10 cellular contexts compared by ENCODE assay signal in genomic region chr6:33781105-33781975, GRCh38. TPM values are rescaled to one million over a fixed set of nuclear protein-coding genes. Genes with fewer than 3 reads are reported as not detected.
A peak's percentile ranks its signal among the peaks of the same experiment; 100 is the strongest.
DNase-seq lines count a peak whose midpoint lies in the region; ATAC-seq and TF ChIP-seq lines count a peak whose summit lies in the region.
"Had no signal": no experiment of that assay in that cellular context is flagged by ENCODE, and none has a peak within 500 bp of the region (broad histone marks: within the 10 kb centered on the region; RNA-seq: fewer than 3 reads in every experiment).

No MANE protein-coding gene starts in this region.

- no peak overlapping the region for H3K23ac ChIP-seq in mesenchymal stem cell (ENCODE audit: low read length in 2 of 2)

- H3K27ac Mint-ChIP-seq in CD4-positive, alpha-beta memory T cell: peak overlapping the region in 4 of 7 donors; percentile 24 to 42 (median 26)

- peak overlapping the region; percentile 55 for H2AK5ac ChIP-seq in mesenchymal stem cell (ENCODE audit: low read length, severe bottlenecking)

- no peak overlapping the region for H2BK120ac ChIP-seq in mesenchymal stem cell (ENCODE audit: low read depth, low read length)

- H3K9me3 Mint-ChIP-seq in CD4-positive, alpha-beta memory T cell: no peaks in the 10 kb centered on the region

- peaks cover 74 to 88% of the 10 kb centered on the region in 2 donors for H3K36me3 Mint-ChIP-seq in CD4-positive, alpha-beta memory T cell

- H3K9me2 ChIP-seq in hepatocyte (replicated peaks; ENCODE audit: insufficient read depth): no peaks in the 10 kb centered on the region

- no peaks in the 10 kb centered on the region for H3K9me3 ChIP-seq in CD4-positive, alpha-beta memory T cell (ENCODE audit: control insufficient read depth in 1 of 2, low read length in 2 of 2)
- H3K9me3 ChIP-seq in mesenchymal stem cell (ENCODE audit: control insufficient read depth, low read length) (no peaks in the 10 kb centered on the region), hepatocyte (ENCODE audit: low read depth) (no peaks in the 10 kb centered on the region)

- H2BK12ac ChIP-seq in mesenchymal stem cell (ENCODE audit: low read length in 2 of 2): peak overlapping the region in 1 of 2 experiments; percentile 61

- peaks cover 95% of the 10 kb centered on the region for H3K36me3 ChIP-seq in CD4-positive, alpha-beta memory T cell (ENCODE audit: insufficient read depth, low read length)
- H3K36me3 ChIP-seq in mesenchymal stem cell (ENCODE audit: control insufficient read depth in 1 of 2, insufficient read depth in 2 of 2, low read depth in 1 of 2, low read length in 2 of 2) (peaks cover 73 to 94% of the 10 kb centered on the region in 2 experiments), hepatocyte (replicated peaks; ENCODE audit: insufficient read depth, low read depth) (no peaks in the 10 kb centered on the region)

- no peaks in the 10 kb centered on the region for H3K27me3 ChIP-seq in CD4-positive, alpha-beta memory T cell (ENCODE audit: insufficient read depth, low read length)
- H3K27me3 ChIP-seq in mesenchymal stem cell (ENCODE audit: control insufficient read depth in 1 of 2, insufficient read depth in 1 of 2, low read length in 2 of 2) (no peaks in the 10 kb centered on the region), hepatocyte (no peaks in the 10 kb centered on the region)

- H2BK15ac ChIP-seq in mesenchymal stem cell (ENCODE audit: low read depth, poor library complexity, severe bottlenecking): no peak overlapping the region

- CTCF ChIA-PET in CD4-positive, alpha-beta memory T cell (lab: Charles Lee; ENCODE audit: partially characterized antibody): interaction anchor here (1.7 kb wide), 1 partner anchor 10 kb away, joined by 7 read pairs; no protein-coding TSS in a partner anchor

- no peak overlapping the region for H3K4me3 Mint-ChIP-seq in CD4-positive, alpha-beta memory T cell

- peaks cover 30% of the 10 kb centered on the region for H4K20me1 ChIP-seq in hepatocyte (ENCODE audit: insufficient read depth, poor library complexity, severe bottlenecking)

- H3K79me2 ChIP-seq in hepatocyte: peaks cover 20% of the 10 kb centered on the region

- H4K8ac ChIP-seq in mesenchymal stem cell (ENCODE audit: low read length): peak overlapping the region; percentile 82

- 56% methylated on average over 16 of the region's 16 CpGs for WGBS in mesenchymal stem cell
- 69% methylated on average over 16 of the region's 16 CpGs for WGBS in hepatocyte (ENCODE audit: low lambda C conversion rate, missing lambda C conversion rate)

- H3K27me3 Mint-ChIP-seq in CD4-positive, alpha-beta memory T cell: no peaks in the 10 kb centered on the region

- H3K9ac ChIP-seq in mesenchymal stem cell (ENCODE audit: low read length): no peak overlapping the region

- no peak for ATAC-seq in HG03196 (IDR thresholded peaks at IDR 0.05; ENCODE audit: unreplicated experiment)

- H3K4me2 ChIP-seq in mesenchymal stem cell (ENCODE audit: low read length, poor library complexity, severe bottlenecking) (peak overlapping the region; percentile 5), hepatocyte (no peak overlapping the region)

- DNase-seq in CD4-positive, alpha-beta memory T cell: no peak
- peak; percentile 25 for DNase-seq in LoVo (ENCODE audit: low spot score)
- peak; percentile 96 for DNase-seq in dermis blood vessel endothelial cell
- peak; percentile 37 for DNase-seq in mesenchymal stem cell
- no peak for DNase-seq in NCI-H146 treated with DMSO at 0.1 percent for 48 hours (lab: John Stamatoyannopoulos, UW; ENCODE audit: unreplicated experiment)
- no peak for DNase-seq in NCI-H2196 treated with DMSO at 0.1 percent for 48 hours (lab: John Stamatoyannopoulos, UW; ENCODE audit: unreplicated experiment)
- no peak for DNase-seq in hepatocyte (ENCODE audit: low spot score)
- DNase-seq: activated CD4-positive, alpha-beta T cell treated with anti-CD3 and anti-CD28 coated beads, Interleukin-2, amount 50 U/mL, for 1 hour; NCI-H82 had no signal

- peak overlapping the region in 1 of 2 experiments; percentile 63 for H3K14ac ChIP-seq in mesenchymal stem cell (ENCODE audit: low read length in 2 of 2)

- H3K4me1 Mint-ChIP-seq in CD4-positive, alpha-beta memory T cell: peaks cover 23 to 41% (median 34%) of the 10 kb centered on the region in 4 donors

- H3K4me1 ChIP-seq in CD4-positive, alpha-beta memory T cell (ENCODE audit: insufficient read depth, low read length): peaks cover 24% of the 10 kb centered on the region
- H3K4me1 ChIP-seq in mesenchymal stem cell (ENCODE audit: control insufficient read depth, insufficient read depth, low read depth, low read length): peaks cover 55% of the 10 kb centered on the region
- peaks cover 16% of the 10 kb centered on the region for H3K4me1 ChIP-seq in hepatocyte (ENCODE audit: insufficient read depth)

- H2AFZ ChIP-seq in mesenchymal stem cell (ENCODE audit: low read depth, low read length) (no peak overlapping the region), hepatocyte (no peak overlapping the region)

- no peak overlapping the region for H3K27ac ChIP-seq in CD4-positive, alpha-beta memory T cell (ENCODE audit: low read depth, low read length)
- peak overlapping the region; percentile 85 for H3K27ac ChIP-seq in mesenchymal stem cell (ENCODE audit: low read length, poor library complexity, severe bottlenecking)
- H3K27ac ChIP-seq in hepatocyte: no peak overlapping the region

- H3K4me3 ChIP-seq in CD4-positive, alpha-beta memory T cell (ENCODE audit: low read length in 2 of 2): no peak overlapping the region
- H3K4me3 ChIP-seq in mesenchymal stem cell (ENCODE audit: insufficient read depth in 1 of 2, low read depth in 1 of 2, low read length in 2 of 2) (no peak overlapping the region), hepatocyte (no peak overlapping the region)

- POLR2A ChIA-PET in CD4-positive, alpha-beta memory T cell (lab: Charles Lee; ENCODE audit: partially characterized antibody): no interaction called here

- peaks cover 28% of the 10 kb centered on the region for H3K79me1 ChIP-seq in mesenchymal stem cell (replicated peaks; ENCODE audit: low read length, poor library complexity, severe bottlenecking)

- no peak for TF ChIP-seq CTCF in hepatocyte (IDR thresholded peaks at IDR 0.05; ENCODE audit: poor library complexity)

- H2BK5ac ChIP-seq in mesenchymal stem cell (ENCODE audit: low read depth, low read length, poor library complexity, severe bottlenecking): peak overlapping the region; percentile 69

- H3K18ac ChIP-seq in mesenchymal stem cell (ENCODE audit: low read depth in 1 of 2, low read length in 2 of 2): peak overlapping the region in 1 of 2 experiments; percentile 73

- peak overlapping the region in 1 of 2 experiments; percentile 26 for H3K4ac ChIP-seq in mesenchymal stem cell (ENCODE audit: low read depth in 1 of 2, low read length in 2 of 2)

- intact Hi-C loops in CD4-positive, alpha-beta memory T cell (cut with micrococcal nuclease): no loop called here

- H4K91ac ChIP-seq in mesenchymal stem cell (ENCODE audit: low read length): peak overlapping the region; percentile 8

RNA-seq across cellular contexts. Expression of gene LEMD2, which starts 7.6 kb away (rescaled TPM):
- total RNA-seq in CD4-positive, alpha-beta memory T cell: 100 to 1,000 TPM; 115 to 126 TPM
- polyA plus RNA-seq in CD4-positive, alpha-beta memory T cell: 10 to 100 TPM; 13.5 to 44.6 TPM
- total RNA-seq in dermis blood vessel endothelial cell: 53.8 and 58.5 TPM in 2 replicates
- polyA plus RNA-seq in mesenchymal stem cell (2013, experiment 1 of 2): 37.2 TPM
- 35.9 TPM for polyA plus RNA-seq in mesenchymal stem cell (2013, experiment 2 of 2)
- 38.1 and 41.5 TPM in 2 replicates for total RNA-seq in hepatocyte
- 66.3 and 68.2 TPM in 2 replicates for polyA plus RNA-seq in hepatocyte

RNA-seq across cellular contexts. Expression of gene MLN, which starts 22.5 kb away (rescaled TPM):
- not detected for total RNA-seq in CD4-positive, alpha-beta memory T cell
- not detected for polyA plus RNA-seq in CD4-positive, alpha-beta memory T cell
- not detected in 2 replicates for total RNA-seq in dermis blood vessel endothelial cell
- not detected for polyA plus RNA-seq in mesenchymal stem cell (2013, experiment 1 of 2)
- not detected for polyA plus RNA-seq in mesenchymal stem cell (2013, experiment 2 of 2)
- total RNA-seq in hepatocyte: 2.3 and 6.7 TPM in 2 replicates
- polyA plus RNA-seq in hepatocyte: 0.86 and 1.1 TPM in 2 replicates

RNA-seq across cellular contexts. Expression of gene IP6K3, which starts 34.6 kb away (rescaled TPM):
- total RNA-seq in CD4-positive, alpha-beta memory T cell: not detected
- not detected for polyA plus RNA-seq in CD4-positive, alpha-beta memory T cell
- total RNA-seq in dermis blood vessel endothelial cell (under 0.01 and 0.05 TPM in 2 replicates), hepatocyte (7.9 and 9.5 TPM in 2 replicates)
- 6.7 TPM for polyA plus RNA-seq in mesenchymal stem cell (2013, experiment 1 of 2)
- 6.5 TPM for polyA plus RNA-seq in mesenchymal stem cell (2013, experiment 2 of 2)
- polyA plus RNA-seq in hepatocyte: 21.1 and 25.3 TPM in 2 replicates

Comparison
In these comparisons a context has a peak if more than half of its experiments do, and no peak if none do; other contexts are left out.
1. DNase-seq: peak in LoVo (single experiment), dermis blood vessel endothelial cell (single experiment) and mesenchymal stem cell (single experiment); none in CD4-positive, alpha-beta memory T cell (0 of 5), NCI-H146 treated with DMSO at 0.1 percent for 48 hours (single experiment), NCI-H2196 treated with DMSO at 0.1 percent for 48 hours (single experiment) and hepatocyte (single experiment).